ENCODE assay signal across 15 cellular contexts in the genomic region with DNA sequence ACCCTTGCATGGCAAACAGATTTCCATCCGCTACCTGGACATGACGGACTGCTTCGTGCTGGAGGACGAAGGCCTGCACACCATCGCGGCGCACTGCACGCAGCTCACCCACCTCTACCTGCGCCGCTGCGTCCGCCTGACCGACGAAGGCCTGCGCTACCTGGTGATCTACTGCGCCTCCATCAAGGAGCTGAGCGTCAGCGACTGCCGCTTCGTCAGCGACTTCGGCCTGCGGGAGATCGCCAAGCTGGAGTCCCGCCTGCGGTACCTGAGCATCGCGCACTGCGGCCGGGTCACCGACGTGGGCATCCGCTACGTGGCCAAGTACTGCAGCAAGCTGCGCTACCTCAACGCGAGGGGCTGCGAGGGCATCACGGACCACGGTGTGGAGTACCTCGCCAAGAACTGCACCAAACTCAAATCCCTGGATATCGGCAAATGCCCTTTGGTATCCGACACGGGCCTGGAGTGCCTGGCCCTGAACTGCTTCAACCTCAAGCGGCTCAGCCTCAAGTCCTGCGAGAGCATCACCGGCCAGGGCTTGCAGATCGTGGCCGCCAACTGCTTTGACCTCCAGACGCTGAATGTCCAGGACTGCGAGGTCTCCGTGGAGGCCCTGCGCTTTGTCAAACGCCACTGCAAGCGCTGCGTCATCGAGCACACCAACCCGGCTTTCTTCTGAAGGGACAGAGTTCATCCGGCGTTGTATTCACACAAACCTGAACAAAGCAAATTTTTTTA.
A peak's percentile ranks its signal among the peaks of the same experiment; 100 is the strongest.
DNase-seq lines count a peak whose midpoint lies in the region; ATAC-seq and TF ChIP-seq lines count a peak whose summit lies in the region.
"Had no signal": no experiment of that assay in that cellular context is flagged by ENCODE, and none has a peak within 500 bp of the region (broad histone marks: within the 10 kb centered on the region; RNA-seq: fewer than 3 reads in every experiment).

No MANE protein-coding gene starts in this region.

- H3K18ac ChIP-seq in H9 (ENCODE audit: insufficient read length, low read depth, low read length) (no peak overlapping the region), neuronal stem cell (ENCODE audit: low read length) (peak overlapping the region; percentile 73)

- peaks cover 26 to 31% of the 10 kb centered on the region in 2 experiments for H3K4me1 Mint-ChIP-seq in H9
- H3K4me1 Mint-ChIP-seq: CD14-positive monocyte had no signal

- no peaks in the 10 kb centered on the region; the same call in 1 of the 2 replicates for H3K4me1 ChIP-seq in H9 (ENCODE audit: insufficient read depth, low read length)
- no peaks in the 10 kb centered on the region for H3K4me1 ChIP-seq in RWPE2 (ENCODE audit: insufficient read depth, poor library complexity, severe bottlenecking)
- H3K4me1 ChIP-seq in neuronal stem cell (ENCODE audit: control insufficient read depth in 2 of 2, insufficient read depth in 1 of 2, low read depth in 1 of 2, low read length in 2 of 2): peaks cover 0 to 5% of the 10 kb centered on the region in 2 donors
- H3K4me1 ChIP-seq: A549 had no signal

- H2AFZ ChIP-seq in H9 (ENCODE audit: low read length) (no peak overlapping the region), neuronal stem cell (ENCODE audit: low read length) (no peak overlapping the region)

- H3K9ac ChIP-seq in H9 (ENCODE audit: extremely low read depth, insufficient read length, low read length) (no peak overlapping the region), neuronal stem cell (ENCODE audit: low read depth, low read length, poor library complexity) (peak overlapping the region; percentile 15)

- no peak overlapping the region for H4K5ac ChIP-seq in H9 (ENCODE audit: insufficient read length, low read depth, low read length)

- H3K27me3 ChIP-seq in H9 (ENCODE audit: insufficient read depth, low read length) (no peaks in the 10 kb centered on the region), RWPE2 (ENCODE audit: insufficient read depth, poor library complexity, severe bottlenecking) (no peaks in the 10 kb centered on the region), neuronal stem cell (ENCODE audit: control insufficient read depth in 3 of 3, insufficient read depth in 3 of 3, low read depth in 1 of 3, low read length in 3 of 3) (no peaks in the 10 kb centered on the region)

- DNase-seq in H9 (no peak), RWPE2 (ENCODE audit: low spot score) (peak; percentile 68), neuronal stem cell (ENCODE audit: low spot score) (no peak), NCI-H446 treated with DMSO at 0.1 percent for 48 hours (lab: John Stamatoyannopoulos, UW) (no peak)
- DNase-seq: CD8-positive, alpha-beta T cell; COR-L47; DMS153; DND-41; GDM1 had no signal

- peak overlapping the region in 2 of 3 experiments; percentile 7 to 24; a peak in 2 of 7 replicates for H3K27ac Mint-ChIP-seq in H9
- H3K27ac Mint-ChIP-seq: CD8-positive, alpha-beta T cell had no signal

- no peaks in the 10 kb centered on the region for H4K20me1 ChIP-seq in H9 (ENCODE audit: control insufficient read depth, insufficient read depth, insufficient read length)

- H3K56ac ChIP-seq in H9 (ENCODE audit: insufficient read length, low read depth, low read length): no peak overlapping the region

- no peak overlapping the region for H3K27ac ChIP-seq in H9 (ENCODE audit: insufficient read length, low read depth, low read length)
- no peak overlapping the region for H3K27ac ChIP-seq in RWPE2 (ENCODE audit: poor library complexity, severe bottlenecking)
- H3K27ac ChIP-seq in neuronal stem cell (replicated peaks; ENCODE audit: low read length): no peak overlapping the region
- H3K27ac ChIP-seq: A549 had no signal

- ATAC-seq in RWPE2 (ENCODE audit: low read depth): no peak
- ATAC-seq in GM18511 (IDR thresholded peaks at IDR 0.05; ENCODE audit: unreplicated experiment): no peak
- ATAC-seq in HG03159 (IDR thresholded peaks at IDR 0.05; ENCODE audit: unreplicated experiment): no peak
- ATAC-seq: A549; CD8-positive, alpha-beta T cell; HepG2 had no signal

- H2BK5ac ChIP-seq in H9 (ENCODE audit: insufficient read length, low read length): no peak overlapping the region
- peak overlapping the region; percentile 32 for H2BK5ac ChIP-seq in neuronal stem cell (ENCODE audit: low read length)

- H2BK15ac ChIP-seq in H9 (ENCODE audit: low read depth, low read length) (no peak overlapping the region), neuronal stem cell (ENCODE audit: low read length) (peak overlapping the region; percentile 32)

- no peaks in the 10 kb centered on the region for H3K9me3 Mint-ChIP-seq in H9

- H3K4me2 ChIP-seq in H9 (ENCODE audit: insufficient read depth, insufficient read length, low read length) (no peak overlapping the region), neuronal stem cell (ENCODE audit: insufficient read depth, low read length, poor library complexity, severe bottlenecking) (no peak overlapping the region)
- H3K4me2 ChIP-seq: A549 had no signal

- H3K4me3 Mint-ChIP-seq in H9: no peak overlapping the region
- H3K4me3 Mint-ChIP-seq: CD14-positive monocyte; CD8-positive, alpha-beta T cell had no signal

- H3K27me3 Mint-ChIP-seq in H9 (ENCODE audit: low read depth): no peaks in the 10 kb centered on the region

- WGBS in H9 (ENCODE audit: extremely low coverage, insufficient read length, low lambda C conversion rate): no CpG with 5 or more reads among the region's 60 CpGs
- WGBS in neuronal stem cell (ENCODE audit: extremely low coverage in 2 of 2, insufficient read length in 2 of 2, insufficient replicate concordance in 1 of 2), 2 donors: no CpG with 5 or more reads among the region's 60 CpGs

- no peaks in the 10 kb centered on the region for H3K23me2 ChIP-seq in H9 (ENCODE audit: insufficient read length, low read depth, low read length, poor library complexity, severe bottlenecking)

- no peak overlapping the region for H3T11ph ChIP-seq in H9 (ENCODE audit: low read length)

- H2AK5ac ChIP-seq in H9 (ENCODE audit: insufficient read length, low read length) (no peak overlapping the region), neuronal stem cell (ENCODE audit: low read depth, low read length) (no peak overlapping the region)

- H3K36me3 Mint-ChIP-seq in H9 (ENCODE audit: insufficient read depth in 1 of 3, low read depth in 3 of 3): peaks cover 5 to 27% (median 24%) of the 10 kb centered on the region in 3 experiments; a peak in 6 of 7 replicates
- H3K36me3 Mint-ChIP-seq: CD14-positive monocyte; CD8-positive, alpha-beta T cell had no signal

- no peak overlapping the region for H3K4me3 ChIP-seq in RWPE2 (ENCODE audit: severe bottlenecking)
- H3K4me3 ChIP-seq in neuronal stem cell (ENCODE audit: low read length in 2 of 2): peak overlapping the region in 1 of 2 donors; percentile 13
- H3K4me3 ChIP-seq: A549, HAP-1 had no signal

- no peak overlapping the region for H4K91ac ChIP-seq in H9 (ENCODE audit: insufficient read length, low read depth, low read length)
- peak overlapping the region; percentile 83 for H4K91ac ChIP-seq in neuronal stem cell (ENCODE audit: low read depth, low read length, poor library complexity)

- no peak overlapping the region for H4K8ac ChIP-seq in H9 (replicated peaks; ENCODE audit: insufficient read length, low read depth, low read length)
- H4K8ac ChIP-seq in neuronal stem cell (ENCODE audit: low read depth, low read length): peak overlapping the region; percentile 76

- no peaks in the 10 kb centered on the region for H3K79me2 ChIP-seq in H9 (ENCODE audit: insufficient read depth, low read length)

- no peak overlapping the region for H3K23ac ChIP-seq in H9 (ENCODE audit: insufficient read length, low read depth, low read length)
- peak overlapping the region; percentile 83 for H3K23ac ChIP-seq in neuronal stem cell (ENCODE audit: low read depth, low read length, poor library complexity)

- H2BK120ac ChIP-seq in H9 (ENCODE audit: low read depth, low read length, poor library complexity, severe bottlenecking) (no peak overlapping the region), neuronal stem cell (ENCODE audit: low read depth, low read length) (no peak overlapping the region)

- TF ChIP-seq CTCF in H9 (conservative IDR thresholded peaks at IDR 0.05) (no peak), RWPE2 (IDR thresholded peaks at IDR 0.05; ENCODE audit: poor library complexity, severe bottlenecking) (no peak)

- H3K14ac ChIP-seq in H9 (ENCODE audit: insufficient read depth, low read length) (no peak overlapping the region; the same call in 1 of the 2 replicates), neuronal stem cell (ENCODE audit: low read length) (peak overlapping the region; percentile 39)

- H3K9me3 ChIP-seq in H9 (ENCODE audit: control insufficient read depth, low read depth, low read length) (no peaks in the 10 kb centered on the region), RWPE2 (ENCODE audit: severe bottlenecking) (no peaks in the 10 kb centered on the region), neuronal stem cell (replicated peaks in 1 of 2; ENCODE audit: control insufficient read depth in 2 of 2, insufficient read depth in 1 of 2, low read depth in 1 of 2, low read length in 2 of 2) (no peaks in the 10 kb centered on the region)
- H3K9me3 ChIP-seq: A549, HAP-1 had no signal

- H2BK20ac ChIP-seq in H9 (ENCODE audit: low read depth, low read length, poor library complexity, severe bottlenecking): no peak overlapping the region

- H3K4ac ChIP-seq in H9 (ENCODE audit: low read depth, low read length): no peak overlapping the region
- no peak overlapping the region for H3K4ac ChIP-seq in neuronal stem cell (ENCODE audit: low read length)

- H2BK12ac ChIP-seq in H9 (ENCODE audit: insufficient read length, low read depth, low read length): no peak overlapping the region
- peak overlapping the region; percentile 65 for H2BK12ac ChIP-seq in neuronal stem cell (ENCODE audit: low read length)

- H3K36me3 ChIP-seq in RWPE2 (ENCODE audit: low read depth): no peaks in the 10 kb centered on the region
- peaks cover 13 to 14% of the 10 kb centered on the region in 2 donors for H3K36me3 ChIP-seq in neuronal stem cell (replicated peaks in 1 of 2; ENCODE audit: control insufficient read depth in 2 of 2, insufficient read depth in 2 of 2, low read length in 2 of 2)
- H3K36me3 ChIP-seq: HAP-1 had no signal

- H3K79me1 ChIP-seq in H9 (ENCODE audit: insufficient read depth, low read depth, low read length, poor library complexity, severe bottlenecking) (no peaks in the 10 kb centered on the region), neuronal stem cell (ENCODE audit: low read depth, low read length) (peaks cover 2% of the 10 kb centered on the region)
